ENCODE assay signal across 1 cellular context in the genomic region with DNA sequence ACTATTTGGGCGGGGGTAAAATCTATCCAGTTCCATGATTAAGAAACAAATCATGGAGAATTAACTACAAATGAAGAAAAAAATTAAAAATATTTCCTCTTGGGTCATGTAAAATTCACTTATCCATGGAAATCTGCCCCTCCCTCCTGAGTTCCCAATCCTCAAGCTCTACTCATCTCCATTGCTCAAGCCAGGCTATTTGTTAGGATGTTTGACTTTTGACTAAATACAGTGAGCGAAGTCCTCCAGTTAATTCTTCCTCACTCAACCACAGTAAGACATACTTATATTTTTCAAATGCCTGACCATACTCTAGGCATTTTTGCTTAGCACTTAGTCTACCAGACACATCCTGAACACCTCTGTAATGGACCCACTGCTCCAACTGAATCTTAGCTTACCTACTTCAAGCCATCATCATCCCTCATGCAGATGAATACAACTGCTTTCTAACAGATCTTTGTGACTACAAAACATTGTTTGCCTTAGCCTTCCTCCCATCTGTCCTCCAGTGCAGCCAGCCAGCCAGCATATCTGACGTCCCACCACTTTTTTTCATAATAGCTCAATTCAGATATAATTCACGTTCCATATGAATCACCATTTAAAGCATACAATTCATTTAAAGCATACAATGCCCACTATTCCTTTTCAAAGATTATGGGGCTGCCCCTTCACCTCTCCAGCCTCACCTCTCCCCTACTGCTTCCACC.
TF ChIP-seq lines count a peak whose summit lies in the region.

No MANE protein-coding gene starts in this region.

TF ChIP-seq in liver, 16 proteins besides CTCF, POLR2A, EP300 and RAD21 (continued from another document):
- TF ChIP-seq YY1 (IDR thresholded peaks at IDR 0.05) (no peak), JUND (IDR thresholded peaks at IDR 0.05) (no peak), EGR1 (IDR thresholded peaks at IDR 0.05; ENCODE audit: low read depth in 2 of 2) (no peak), FOXA2 (IDR thresholded peaks at IDR 0.05) (no peak), HNF4G (IDR thresholded peaks at IDR 0.05) (no peak), FOXA1 (IDR thresholded peaks at IDR 0.05) (no peak)
